8 cellular contexts compared by ENCODE assay signal in the genomic region with DNA sequence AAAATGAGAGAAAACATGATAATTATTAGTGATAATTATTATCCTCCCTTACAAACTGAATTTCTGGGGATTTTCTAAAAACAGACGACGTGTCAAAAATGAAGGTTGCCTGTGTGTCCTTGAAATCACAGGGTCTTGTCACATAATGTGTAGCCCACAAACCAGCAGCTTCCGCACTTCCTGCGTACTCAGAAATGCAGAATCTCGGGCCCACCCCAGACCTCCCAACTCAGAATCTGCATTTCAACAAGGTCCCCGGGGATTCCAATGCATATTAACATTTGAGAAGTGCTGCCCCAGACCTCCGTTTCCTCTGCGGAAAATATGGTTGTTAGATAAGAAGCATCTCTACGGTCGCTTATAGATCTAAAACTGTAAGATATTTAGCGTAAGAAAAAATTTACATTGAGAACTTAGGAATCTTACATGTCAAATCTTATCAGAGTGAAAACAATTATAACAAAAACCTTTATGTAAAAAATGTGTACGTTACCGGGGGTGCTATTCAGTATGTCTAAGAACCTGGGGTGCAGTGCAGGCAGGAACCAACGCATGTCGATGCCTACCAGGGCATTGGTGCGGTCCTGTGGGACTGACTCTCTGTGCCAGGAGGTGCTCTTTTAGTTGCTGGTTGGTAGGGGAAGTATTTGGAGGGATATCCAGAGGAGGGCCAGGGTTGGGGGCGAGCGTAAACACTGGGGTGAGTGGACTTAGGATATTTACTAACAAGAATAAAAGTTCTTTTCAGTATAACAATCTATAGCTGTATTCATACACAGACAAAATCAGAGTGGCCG. TPM values are rescaled to one million over a fixed set of nuclear protein-coding genes. Genes with fewer than 3 reads are reported as not detected.
DNase-seq lines count a peak whose midpoint lies in the region; ATAC-seq and TF ChIP-seq lines count a peak whose summit lies in the region.
"Had no signal": no experiment of that assay in that cellular context is flagged by ENCODE, and none has a peak within 500 bp of the region (broad histone marks: within the 10 kb centered on the region; RNA-seq: fewer than 3 reads in every experiment).

No MANE protein-coding gene starts in this region.

- H3K9ac ChIP-seq in HUES6 (ENCODE audit: low read length) (peak overlapping the region; percentile 6), colonic mucosa (ENCODE audit: low read depth in 2 of 2, low read length in 2 of 2) (no peak overlapping the region)

- no peaks in the 10 kb centered on the region for H3K9me3 ChIP-seq in HUES6 (ENCODE audit: control insufficient read depth, insufficient read depth, low read depth, low read length)
- H3K9me3 ChIP-seq in colonic mucosa, result no peaks in the 10 kb centered on the region
- H3K9me3 ChIP-seq: pancreas had no signal

- no peaks in the 10 kb centered on the region for H3K36me3 ChIP-seq in HUES6 (ENCODE audit: control insufficient read depth, insufficient read depth, low read length)
- H3K36me3 ChIP-seq in colonic mucosa, result no peaks in the 10 kb centered on the region
- H3K36me3 ChIP-seq: pancreas had no signal

- H3K4me3 ChIP-seq in HUES6 (ENCODE audit: low read depth, low read length) (peak overlapping the region; percentile 55), colonic mucosa (no peak overlapping the region)
- H3K4me3 ChIP-seq: pancreas had no signal

- peaks cover 0 to 8% of the 10 kb centered on the region in 2 donors for H3K27me3 Mint-ChIP-seq in natural killer cell (ENCODE audit: low read depth in 2 of 2)

- H3K4me3 Mint-ChIP-seq in natural killer cell, result peak overlapping the region; percentile 61

- peak overlapping the region in 1 of 2 donors; percentile 80 for H3K27ac Mint-ChIP-seq in natural killer cell

- TF ChIP-seq CTCF in colonic mucosa (IDR thresholded peaks at IDR 0.05) (peak; percentile 7), natural killer cell (IDR thresholded peaks at IDR 0.05) (peak; percentile 22)

- H3K36me3 Mint-ChIP-seq in natural killer cell, result no peaks in the 10 kb centered on the region

- DNase-seq in colonic mucosa (no peak), natural killer cell (no peak), DMS 273 (lab: John Stamatoyannopoulos, UW; ENCODE audit: unreplicated experiment) (no peak)

- H3K4me1 Mint-ChIP-seq in natural killer cell, result peaks cover 19 to 25% of the 10 kb centered on the region in 2 donors

- intact Hi-C loops in colonic mucosa (cut with DNase I) (loop anchor here (2.0 to 5.0 kb wide), 2 partner anchors 111 to 170 kb away; no protein-coding TSS in a partner anchor), natural killer cell (cut with micrococcal nuclease) (loop anchor here (1.0 kb wide), 2 partner anchors 107 to 169 kb away; a partner anchor contains a TSS)

- no peaks in the 10 kb centered on the region for H3K27me3 ChIP-seq in HUES6 (ENCODE audit: control insufficient read depth, insufficient read depth, low read length)
- no peaks in the 10 kb centered on the region for H3K27me3 ChIP-seq in colonic mucosa
- H3K27me3 ChIP-seq: pancreas had no signal

- H3K27ac ChIP-seq in HUES6 (ENCODE audit: low read depth, low read length), result peak overlapping the region; percentile 2; the same call in 1 of the 2 replicates
- H3K27ac ChIP-seq in colonic mucosa, result no peak overlapping the region
- H3K27ac ChIP-seq: pancreas had no signal

- H3K9me3 Mint-ChIP-seq in natural killer cell, result no peaks in the 10 kb centered on the region

- H3K4me1 ChIP-seq in HUES6 (ENCODE audit: control insufficient read depth, insufficient read depth, low read length) (peaks cover 19% of the 10 kb centered on the region), colonic mucosa (no peaks in the 10 kb centered on the region)
- H3K4me1 ChIP-seq: pancreas had no signal

- peak; percentile 22 for ATAC-seq in GM19455 (IDR thresholded peaks at IDR 0.05; ENCODE audit: unreplicated experiment)
- ATAC-seq in natural killer cell, result peak in 2 of 3 donors; percentile 33 to 37
- ATAC-seq in GM19467 (IDR thresholded peaks at IDR 0.05; ENCODE audit: unreplicated experiment), result no peak
- ATAC-seq in GM21576 (IDR thresholded peaks at IDR 0.05; ENCODE audit: unreplicated experiment), result no peak

RNA-seq across cellular contexts. Expression of a gene that starts 15.2 kb away (rescaled TPM):
- total RNA-seq in colonic mucosa (under 1 TPM in 1 of 2 donors, not detected in 1; 0.64 TPM), natural killer cell (not detected)

Comparison
In these comparisons a context has a peak if more than half of its experiments do, and no peak if none do; other contexts are left out.
1. ATAC-seq: peak in GM19455 (single experiment) and natural killer cell (2 of 3); none in GM19467 (single experiment) and GM21576 (single experiment).